8 cellular contexts compared by ENCODE assay signal in genomic region chr7:1666779-1667565, GRCh38. TPM values are rescaled to one million over a fixed set of nuclear protein-coding genes. Genes with fewer than 3 reads are reported as not detected.
DNase-seq lines count a peak whose midpoint lies in the region; ATAC-seq lines count a peak whose summit lies in the region.

No MANE protein-coding gene starts in this region.

- no peaks in the 10 kb centered on the region for H3K36me3 ChIP-seq in mesodermal cell (ENCODE audit: control insufficient read depth, insufficient read depth, low read length)
- no peaks in the 10 kb centered on the region for H3K36me3 ChIP-seq in aorta (ENCODE audit: control insufficient read depth in 1 of 2, insufficient read depth in 2 of 2, low read length in 1 of 2)

- no peaks in the 10 kb centered on the region for H3K9me3 Mint-ChIP-seq in activated naive CD4-positive, alpha-beta T cell treated with anti-CD3 and anti-CD28 coated beads, Interleukin-2, amount 10 ng/mL, durations not matched to agents 7 days and 5 days
- H3K9me3 Mint-ChIP-seq in dendritic cell treated with granulocyte-macrophage colony-stimulating factor and Interleukin-4, amounts not matched to agents 40 ng/mL and 50 ng/mL, for 4 days = no peaks in the 10 kb centered on the region

- no peak overlapping the region for H3K27ac ChIP-seq in mesodermal cell (ENCODE audit: low read depth, low read length, severe bottlenecking)
- H3K27ac ChIP-seq in aorta (ENCODE audit: low read depth in 1 of 2, low read length in 2 of 2) = no peak overlapping the region

- H3K4me1 Mint-ChIP-seq in activated naive CD4-positive, alpha-beta T cell treated with anti-CD3 and anti-CD28 coated beads, Interleukin-2, amount 10 ng/mL, durations not matched to agents 7 days and 5 days = peaks cover 16% of the 10 kb centered on the region
- peaks cover 11% of the 10 kb centered on the region for H3K4me1 Mint-ChIP-seq in dendritic cell treated with granulocyte-macrophage colony-stimulating factor and Interleukin-4, amounts not matched to agents 40 ng/mL and 50 ng/mL, for 4 days (ENCODE audit: low read depth)

- peak overlapping the region; percentile 66 for H3K4me3 ChIP-seq in mesodermal cell (ENCODE audit: extremely low read depth, insufficient read depth, low read length, poor library complexity, severe bottlenecking)
- peak overlapping the region in 1 of 2 donors; percentile 44 for H3K4me3 ChIP-seq in aorta (ENCODE audit: low read length in 2 of 2)

- H3K27me3 Mint-ChIP-seq in activated naive CD4-positive, alpha-beta T cell treated with anti-CD3 and anti-CD28 coated beads, Interleukin-2, amount 10 ng/mL, durations not matched to agents 7 days and 5 days = peaks cover 89% of the 10 kb centered on the region
- H3K27me3 Mint-ChIP-seq in dendritic cell treated with granulocyte-macrophage colony-stimulating factor and Interleukin-4, amounts not matched to agents 40 ng/mL and 50 ng/mL, for 4 days = peaks cover 71% of the 10 kb centered on the region

- H3K4me3 Mint-ChIP-seq in activated naive CD4-positive, alpha-beta T cell treated with anti-CD3 and anti-CD28 coated beads, Interleukin-2, amount 10 ng/mL, durations not matched to agents 7 days and 5 days = peak overlapping the region; percentile 41
- peak overlapping the region; percentile 77 for H3K4me3 Mint-ChIP-seq in dendritic cell treated with granulocyte-macrophage colony-stimulating factor and Interleukin-4, amounts not matched to agents 40 ng/mL and 50 ng/mL, for 4 days

- 0 to 1% methylated on average over 55 to 60 of the region's 79 CpGs for WGBS in mesodermal cell (ENCODE audit: insufficient coverage in 2 of 2), 2 experiments
- 1% methylated on average over 58 to 79 of the region's 79 CpGs for WGBS in aorta, 2 donors

- no peaks in the 10 kb centered on the region for H3K27me3 ChIP-seq in aorta (ENCODE audit: control insufficient read depth in 1 of 2, insufficient read depth in 2 of 2, low read length in 1 of 2)

- intact Hi-C loops in dendritic cell treated with granulocyte-macrophage colony-stimulating factor and Interleukin-4, amounts not matched to agents 40 ng/mL and 50 ng/mL, for 4 days (cut with micrococcal nuclease) = loop anchor here (10.0 kb wide), 1 partner anchor 688 kb away; the partner anchor contains the start of gene EIF3B
- intact Hi-C loops in aorta (cut with DNase I) = loop anchor here in 1 of 2 donors (10.0 kb wide), 2 partner anchors 538 to 678 kb away; no protein-coding TSS in a partner anchor

- H3K9me3 ChIP-seq in mesodermal cell (ENCODE audit: control insufficient read depth, low read length) (no peaks in the 10 kb centered on the region), aorta (ENCODE audit: control insufficient read depth, low read length) (no peaks in the 10 kb centered on the region)

- peak; percentile 19 for DNase-seq in activated naive CD4-positive, alpha-beta T cell treated with anti-CD3 and anti-CD28 coated beads, Interleukin-2, amount 10 ng/mL, durations not matched to agents 7 days and 5 days
- DNase-seq in activated naive CD4-positive, alpha-beta T cell treated with Interleukin-2 at 50 U/mL for 16 hours = no peak
- DNase-seq in aorta = peak; percentile 45 to 78
- no peak for DNase-seq in COR-L47 (lab: John Stamatoyannopoulos, UW)
- no peak for DNase-seq in NCI-H1092 treated with DMSO at 0.1 percent for 48 hours (lab: John Stamatoyannopoulos, UW)

- ATAC-seq in aorta (ENCODE audit: low FRiP score) = no peak
- no peak for ATAC-seq in GM18498 (IDR thresholded peaks at IDR 0.05; ENCODE audit: unreplicated experiment)

- CTCF ChIA-PET in activated naive CD4-positive, alpha-beta T cell treated with anti-CD3 and anti-CD28 coated beads, Interleukin-2, amount 10 ng/mL, durations not matched to agents 7 days and 5 days (lab: Charles Lee) = no interaction called here

- H3K36me3 Mint-ChIP-seq in activated naive CD4-positive, alpha-beta T cell treated with anti-CD3 and anti-CD28 coated beads, Interleukin-2, amount 10 ng/mL, durations not matched to agents 7 days and 5 days = no peaks in the 10 kb centered on the region
- no peaks in the 10 kb centered on the region for H3K36me3 Mint-ChIP-seq in dendritic cell treated with granulocyte-macrophage colony-stimulating factor and Interleukin-4, amounts not matched to agents 40 ng/mL and 50 ng/mL, for 4 days (ENCODE audit: low read depth)

- peaks cover 18% of the 10 kb centered on the region for H3K4me1 ChIP-seq in mesodermal cell (ENCODE audit: control insufficient read depth, insufficient read depth, low read length, poor library complexity, severe bottlenecking)
- H3K4me1 ChIP-seq in aorta (ENCODE audit: control insufficient read depth in 1 of 2, insufficient read depth in 2 of 2, low read length in 2 of 2) = no peaks in the 10 kb centered on the region

- H3K27ac Mint-ChIP-seq in activated naive CD4-positive, alpha-beta T cell treated with anti-CD3 and anti-CD28 coated beads, Interleukin-2, amount 10 ng/mL, durations not matched to agents 7 days and 5 days = no peak overlapping the region
- H3K27ac Mint-ChIP-seq in dendritic cell treated with granulocyte-macrophage colony-stimulating factor and Interleukin-4, amounts not matched to agents 40 ng/mL and 50 ng/mL, for 4 days = peak overlapping the region; percentile 12

RNA-seq across cellular contexts. Expression of gene ELFN1, which starts 3.1 kb away (rescaled TPM):
- polyA plus RNA-seq in mesodermal cell (2013, experiment 1 of 2) = 21.3 TPM
- 16.8 TPM for polyA plus RNA-seq in mesodermal cell (2013, experiment 2 of 2)
- 1 to 10 TPM; 1.2 to 4.8 TPM for total RNA-seq in aorta
- polyA plus RNA-seq in aorta = under 1 TPM in 1 of 2 donors, not detected in 1; 0.13 TPM

Comparison
In these comparisons a context has a peak if more than half of its experiments do, and no peak if none do; other contexts are left out.
1. DNase-seq: peak in activated naive CD4-positive, alpha-beta T cell treated with anti-CD3 and anti-CD28 coated beads, Interleukin-2, amount 10 ng/mL, durations not matched to agents 7 days and 5 days (single experiment) and aorta (2 of 2); none in activated naive CD4-positive, alpha-beta T cell treated with Interleukin-2 at 50 U/mL for 16 hours (single experiment), COR-L47 (single experiment) and NCI-H1092 treated with DMSO at 0.1 percent for 48 hours (single experiment).